ENCODE assay signal across 12 cellular contexts in genomic region chr5:1662559-1663043, GRCh38.
DNase-seq lines count a peak whose midpoint lies in the region; TF ChIP-seq lines count a peak whose summit lies in the region.
"Had no signal": no experiment of that assay in that cellular context is flagged by ENCODE, and none has a peak within 500 bp of the region (broad histone marks: within the 10 kb centered on the region; RNA-seq: fewer than 3 reads in every experiment).

No MANE protein-coding gene starts in this region.

- WGBS in H9 (ENCODE audit: extremely low coverage, insufficient read length, low lambda C conversion rate), result no CpG with 5 or more reads among the region's 19 CpGs
- WGBS in trophoblast cell (ENCODE audit: extremely low coverage, insufficient coverage, insufficient read length), result no CpG with 5 or more reads among the region's 19 CpGs

- H2AFZ ChIP-seq in H9 (ENCODE audit: low read length) (no peak overlapping the region), trophoblast cell (ENCODE audit: insufficient read depth, low read length, poor library complexity) (no peak overlapping the region)

- H3K27me3 ChIP-seq in H9 (ENCODE audit: insufficient read depth, low read length) (no peaks in the 10 kb centered on the region; the same call in 1 of the 2 replicates), trophoblast cell (ENCODE audit: insufficient read depth, low read length) (peaks cover 12% of the 10 kb centered on the region)

- no peak overlapping the region for H2BK120ac ChIP-seq in H9 (ENCODE audit: low read depth, low read length, poor library complexity, severe bottlenecking)
- no peak overlapping the region for H2BK120ac ChIP-seq in trophoblast cell (ENCODE audit: insufficient read depth, low read length, poor library complexity)

- peaks cover 0 to 7% of the 10 kb centered on the region in 2 experiments; a peak in 3 of 5 replicates for H3K9me3 Mint-ChIP-seq in H9

- peaks cover 3 to 7% of the 10 kb centered on the region in 2 experiments; a peak in 3 of 4 replicates for H3K4me1 Mint-ChIP-seq in H9

- H2BK15ac ChIP-seq in H9 (ENCODE audit: low read depth, low read length), result no peak overlapping the region

- peak; percentile 42 for DNase-seq in activated CD8-positive, alpha-beta memory T cell treated with anti-CD3 and anti-CD28 coated beads for 24 hours
- no peak for DNase-seq in activated CD8-positive, alpha-beta memory T cell treated with anti-CD3 and anti-CD28 coated beads, Interleukin-2, amount 50 U/mL, for 48 hours
- peak; percentile 22 for DNase-seq in H9
- DNase-seq in islet precursor cell, result peak; percentile 56
- DNase-seq in trophoblast cell, result no peak
- no peak for DNase-seq in activated CD4-positive, CD25-positive, alpha-beta regulatory T cell treated with anti-CD3 and anti-CD28 coated beads, Interleukin-2, amount 50 U/mL, for 72 hours
- no peak for DNase-seq in hepatic stellate cell (ENCODE audit: low spot score)
- DNase-seq in stimulated activated CD4-positive, alpha-beta T cell treated with anti-CD3 and anti-CD28 coated beads, Interleukin-15, amount 100 ng/mL, for 24 hours, result no peak
- DNase-seq: NCI-H345; NCI-H526 treated with DMSO at 0.1 percent for 48 hours; NK-92 treated with Interleukin-12 subunit alpha and Interleukin-12 subunit beta, amount 100 ng/mL, for 24 hours had no signal

- H4K5ac ChIP-seq in H9 (ENCODE audit: insufficient read length, low read depth, low read length), result no peak overlapping the region

- H3K36me3 ChIP-seq in trophoblast cell (ENCODE audit: control insufficient read depth in 1 of 2, insufficient read depth in 2 of 2, low read length in 2 of 2), result no peaks in the 10 kb centered on the region
- H3K36me3 ChIP-seq: BLaER1 treated with 17β-estradiol and CSF1 and Interleukin-3, amounts not matched to agents 10 nM and 100 nM had no signal

- H3K36me3 Mint-ChIP-seq in H9 (ENCODE audit: insufficient read depth in 1 of 3, low read depth in 3 of 3), result no peaks in the 10 kb centered on the region; a peak in 2 of 7 replicates

- H4K8ac ChIP-seq in H9 (replicated peaks; ENCODE audit: insufficient read length, low read depth, low read length) (no peak overlapping the region), trophoblast cell (ENCODE audit: low read depth, low read length) (no peak overlapping the region)

- H3K79me1 ChIP-seq in H9 (ENCODE audit: insufficient read depth, low read depth, low read length, poor library complexity, severe bottlenecking) (no peaks in the 10 kb centered on the region), trophoblast cell (ENCODE audit: low read length) (peaks cover 2% of the 10 kb centered on the region)

- H3K23ac ChIP-seq in H9 (ENCODE audit: insufficient read length, low read depth, low read length) (no peak overlapping the region), trophoblast cell (ENCODE audit: low read length) (no peak overlapping the region)

- no peaks in the 10 kb centered on the region for H4K20me1 ChIP-seq in H9 (ENCODE audit: control insufficient read depth, insufficient read depth, insufficient read length)

- no peak overlapping the region for H3K14ac ChIP-seq in H9 (ENCODE audit: insufficient read depth, low read length)
- H3K14ac ChIP-seq in trophoblast cell (ENCODE audit: low read length), result no peak overlapping the region

- H4K91ac ChIP-seq in H9 (ENCODE audit: insufficient read length, low read depth, low read length) (no peak overlapping the region), trophoblast cell (ENCODE audit: low read depth, low read length) (no peak overlapping the region)

- H3K4me3 Mint-ChIP-seq in H9, result no peak overlapping the region

- H3K4me3 ChIP-seq in trophoblast cell (ENCODE audit: low read depth, low read length), result peak overlapping the region; percentile 4
- H3K4me3 ChIP-seq: BLaER1 treated with 17β-estradiol and CSF1 and Interleukin-3, amounts not matched to agents 10 nM and 100 nM had no signal

- H3K18ac ChIP-seq in H9 (ENCODE audit: insufficient read length, low read depth, low read length) (no peak overlapping the region), trophoblast cell (ENCODE audit: low read length) (no peak overlapping the region)

- H3K23me2 ChIP-seq in H9 (ENCODE audit: insufficient read length, low read depth, low read length, poor library complexity, severe bottlenecking), result no peaks in the 10 kb centered on the region

- H2BK20ac ChIP-seq in H9 (ENCODE audit: low read depth, low read length, poor library complexity, severe bottlenecking), result no peak overlapping the region

- H3K9me3 ChIP-seq in H9 (ENCODE audit: control insufficient read depth, low read depth, low read length), result no peaks in the 10 kb centered on the region
- H3K9me3 ChIP-seq in trophoblast cell (ENCODE audit: insufficient read depth, low read depth, low read length), result no peaks in the 10 kb centered on the region
- H3K9me3 ChIP-seq: BLaER1 treated with 17β-estradiol and CSF1 and Interleukin-3, amounts not matched to agents 10 nM and 100 nM had no signal

- peaks cover 40% of the 10 kb centered on the region for H3K27me3 Mint-ChIP-seq in H9 (ENCODE audit: low read depth)

- no peak overlapping the region for H4K12ac ChIP-seq in trophoblast cell (ENCODE audit: low read depth, low read length)

- TF ChIP-seq CTCF in H9 (conservative IDR thresholded peaks at IDR 0.05), result no peak

- H3K4ac ChIP-seq in H9 (ENCODE audit: low read depth, low read length), result no peak overlapping the region
- H3K4ac ChIP-seq in trophoblast cell (ENCODE audit: low read depth, low read length), result no peak overlapping the region

- no peaks in the 10 kb centered on the region for H3K4me1 ChIP-seq in H9 (ENCODE audit: insufficient read depth, low read length)
- H3K4me1 ChIP-seq in trophoblast cell (ENCODE audit: control insufficient read depth in 1 of 2, insufficient read depth in 2 of 2, low read length in 2 of 2), result peaks cover 0 to 6% of the 10 kb centered on the region in 2 experiments

- no peak overlapping the region for H3K56ac ChIP-seq in H9 (ENCODE audit: insufficient read length, low read depth, low read length)

- no peak overlapping the region for H2AK5ac ChIP-seq in H9 (ENCODE audit: insufficient read length, low read length)
- H2AK5ac ChIP-seq in trophoblast cell (ENCODE audit: low read length), result no peak overlapping the region

- H2BK12ac ChIP-seq in H9 (ENCODE audit: insufficient read length, low read depth, low read length) (no peak overlapping the region), trophoblast cell (ENCODE audit: low read length) (no peak overlapping the region)

- H3K4me2 ChIP-seq in H9 (ENCODE audit: insufficient read depth, insufficient read length, low read length), result no peak overlapping the region
- H3K4me2 ChIP-seq in trophoblast cell (ENCODE audit: low read length), result no peak overlapping the region

- H3T11ph ChIP-seq in H9 (ENCODE audit: low read length), result no peak overlapping the region

- H3K27ac ChIP-seq in H9 (ENCODE audit: insufficient read length, low read depth, low read length) (no peak overlapping the region), trophoblast cell (ENCODE audit: low read depth, low read length) (no peak overlapping the region)
- H3K27ac ChIP-seq: BLaER1 treated with 17β-estradiol and CSF1 and Interleukin-3, amounts not matched to agents 10 nM and 100 nM had no signal

- H3K27ac Mint-ChIP-seq in H9, result peak overlapping the region in 1 of 3 experiments; percentile 20; a peak in 1 of 7 replicates

- H2BK5ac ChIP-seq in H9 (ENCODE audit: insufficient read length, low read length), result no peak overlapping the region
- no peak overlapping the region for H2BK5ac ChIP-seq in trophoblast cell (ENCODE audit: low read depth, low read length, poor library complexity)

- H3K9ac ChIP-seq in H9 (ENCODE audit: extremely low read depth, insufficient read length, low read length), result no peak overlapping the region
- no peak overlapping the region for H3K9ac ChIP-seq in trophoblast cell (ENCODE audit: low read length)
- H3K9ac ChIP-seq: BLaER1 treated with 17β-estradiol and CSF1 and Interleukin-3, amounts not matched to agents 10 nM and 100 nM had no signal

- H3K79me2 ChIP-seq in H9 (ENCODE audit: insufficient read depth, low read length), result no peaks in the 10 kb centered on the region
- H3K79me2 ChIP-seq in trophoblast cell (ENCODE audit: control insufficient read depth, insufficient read depth, low read length, poor library complexity), result no peaks in the 10 kb centered on the region

Comparison
In these comparisons a context has a peak if more than half of its experiments do, and no peak if none do; other contexts are left out.
1. DNase-seq: peak in activated CD8-positive, alpha-beta memory T cell treated with anti-CD3 and anti-CD28 coated beads for 24 hours (single experiment), H9 (single experiment) and islet precursor cell (single experiment); none in activated CD8-positive, alpha-beta memory T cell treated with anti-CD3 and anti-CD28 coated beads, Interleukin-2, amount 50 U/mL, for 48 hours (single experiment), trophoblast cell (0 of 2), activated CD4-positive, CD25-positive, alpha-beta regulatory T cell treated with anti-CD3 and anti-CD28 coated beads, Interleukin-2, amount 50 U/mL, for 72 hours (single experiment), hepatic stellate cell (single experiment) and stimulated activated CD4-positive, alpha-beta T cell treated with anti-CD3 and anti-CD28 coated beads, Interleukin-15, amount 100 ng/mL, for 24 hours (single experiment).